9 cellular contexts compared by ENCODE assay signal in genomic region chr7:76683631-76684030, GRCh38. TPM values are rescaled to one million over a fixed set of nuclear protein-coding genes. Genes with fewer than 3 reads are reported as not detected.
A peak's percentile ranks its signal among the peaks of the same experiment; 100 is the strongest.
DNase-seq lines count a peak whose midpoint lies in the region; ATAC-seq, FAIRE-seq and TF ChIP-seq lines count a peak whose summit lies in the region.
"Not testable (repeated sequence)": the region's sequence is repeated elsewhere in the genome, so short reads cannot be mapped to it uniquely, and the experiment has no call there.
"Had no signal": no experiment of that assay in that cellular context is flagged by ENCODE, and none has a peak within 500 bp of the region (broad histone marks: within the 10 kb centered on the region; RNA-seq: fewer than 3 reads in every experiment).

No MANE protein-coding gene starts in this region.

- not testable (repeated sequence) for H3K9me3 Mint-ChIP-seq in GM23338, WTC11, memory B cell

- not testable (repeated sequence) for TF ChIP-seq RAD21 in H1 (IDR thresholded peaks at IDR 0.05 in 1 of 2, conservative IDR thresholded peaks at IDR 0.05 in 1 of 2; ENCODE audit: low read depth in 2 of 2, low read length in 2 of 2)

- not testable (repeated sequence) for H4K91ac ChIP-seq in H1 (replicated peaks; ENCODE audit: insufficient read length, low read length)

- H3F3A ChIP-seq in GM23338 (replicated peaks; ENCODE audit: low read depth); MM.1S (ENCODE audit: insufficient read depth, low read length): not testable (repeated sequence)

- not testable (repeated sequence) for H2BK120ac ChIP-seq in H1 (replicated peaks; ENCODE audit: low read depth, low read length)

- not testable (repeated sequence) for H3K9me3 ChIP-seq in MM.1S (replicated peaks; ENCODE audit: insufficient read depth, low read length); OCI-LY7 (ENCODE audit: low read length); H1 (ENCODE audit: insufficient read depth in 2 of 2, low read depth in 1 of 2, low read length in 1 of 2)

- H4K5ac ChIP-seq in H1 (ENCODE audit: insufficient read length, low read depth, low read length) = not testable (repeated sequence)

- H3K36me3 ChIP-seq in GM23338 (ENCODE audit: insufficient read depth); MM.1S (replicated peaks; ENCODE audit: insufficient read depth, low read length); OCI-LY7 (ENCODE audit: insufficient read depth, low read length); H1 (ENCODE audit: control insufficient read depth in 2 of 4, insufficient read depth in 4 of 4, low read length in 3 of 4): not testable (repeated sequence)

- H3K27ac ChIP-seq in GM23338 (ENCODE audit: low read depth); MM.1S (ENCODE audit: low read length); OCI-LY7 (ENCODE audit: low read depth, low read length, poor library complexity, severe bottlenecking); H1 (ENCODE audit: low read depth, low read length): not testable (repeated sequence)

- H2BK20ac ChIP-seq in H1 (ENCODE audit: low read length) = not testable (repeated sequence)

- H2AFZ ChIP-seq in GM23338; MM.1S (ENCODE audit: low read length); OCI-LY7 (ENCODE audit: low read length); H1 (ENCODE audit: low read length): not testable (repeated sequence)

- H3K79me1 ChIP-seq in H1 (ENCODE audit: low read depth, low read length) = not testable (repeated sequence)

- H3K23me2 ChIP-seq in H1 (ENCODE audit: low read depth, low read length) = not testable (repeated sequence)

- TF ChIP-seq POLR2A in H1 (IDR thresholded peaks at IDR 0.05; ENCODE audit: control extremely low read depth in 1 of 2, low read depth in 2 of 2, low read length in 2 of 2) = not testable (repeated sequence)

- not testable (repeated sequence) for H4K8ac ChIP-seq in H1 (ENCODE audit: extremely low read depth, insufficient read depth, low read length)

- peak; percentile 76 for FAIRE-seq in D721Med (lab: Jason Lieb, UNC)
- peak; percentile 80 for FAIRE-seq in H1 (lab: Jason Lieb, UNC)

- CTCF ChIA-PET in OCI-LY7 (lab: Charles Lee; ENCODE audit: unreplicated experiment); WTC11 (lab: Charles Lee); H1 (lab: Charles Lee; ENCODE audit: partially characterized antibody): not testable (repeated sequence)

- not testable (repeated sequence) for H4K20me1 ChIP-seq in GM23338 (replicated peaks; ENCODE audit: insufficient read depth); MM.1S (ENCODE audit: insufficient read depth, low read length); OCI-LY7 (ENCODE audit: insufficient read depth, low read length); H1 (replicated peaks in 1 of 2; ENCODE audit: control insufficient read depth in 1 of 2, insufficient read depth in 2 of 2, low read length in 2 of 2)

- intact Hi-C loops in OCI-LY7 (cut with micrococcal nuclease; ENCODE audit: unreplicated experiment) = not testable (repeated sequence)

- peaks cover 20% of the 10 kb centered on the region for H3K4me1 ChIP-seq in GM23338 (ENCODE audit: insufficient read depth)
- peaks cover 13% of the 10 kb centered on the region for H3K4me1 ChIP-seq in MM.1S (ENCODE audit: low read length)
- H3K4me1 ChIP-seq in OCI-LY7 (ENCODE audit: insufficient read depth, low read length, poor library complexity, severe bottlenecking); H1 (replicated peaks in 1 of 4; ENCODE audit: control insufficient read depth in 3 of 4, insufficient read depth in 4 of 4, low read length in 3 of 4): not testable (repeated sequence)

- H3K4me2 ChIP-seq in GM23338 (peak overlapping the region; percentile 47; the same call in 1 of the 2 replicates), MM.1S (ENCODE audit: low read depth, low read length) (peak overlapping the region; percentile 4; the same call in 1 of the 2 replicates)
- not testable (repeated sequence) for H3K4me2 ChIP-seq in OCI-LY7 (ENCODE audit: low read length); H1 (ENCODE audit: insufficient read depth in 1 of 2, low read depth in 2 of 2, low read length in 2 of 2)

- H3K23ac ChIP-seq in H1 (ENCODE audit: insufficient read length) = not testable (repeated sequence)

- H3K36me3 Mint-ChIP-seq in GM23338 (ENCODE audit: low read depth); WTC11; memory B cell: not testable (repeated sequence)

- not testable (repeated sequence) for H3K18ac ChIP-seq in H1 (ENCODE audit: extremely low read depth, low read length)

- H3K27ac Mint-ChIP-seq in GM23338, memory B cell: not testable (repeated sequence)
- peak overlapping the region; percentile 69; the same call in 1 of the 2 replicates for H3K27ac Mint-ChIP-seq in WTC11

- H3K4ac ChIP-seq in H1 (replicated peaks; ENCODE audit: insufficient read length, low read depth, low read length) = not testable (repeated sequence)

- H3K4me3 Mint-ChIP-seq in GM23338, WTC11, memory B cell: not testable (repeated sequence)

- 94% methylated on average over 1 of the region's 1 CpG; no CpG with 5 or more reads in 1 of the 2 experiments for WGBS in H1 (ENCODE audit: extremely low coverage in 1 of 2, insufficient coverage in 1 of 2, insufficient read length in 1 of 2, insufficient replicate concordance in 2 of 2, low coverage in 1 of 2, low lambda C conversion rate in 2 of 2, missing lambda C conversion rate in 1 of 2), 2 experiments

- H3K4me1 Mint-ChIP-seq in GM23338 = peaks cover 25% of the 10 kb centered on the region
- H3K4me1 Mint-ChIP-seq in WTC11 = peaks cover 48% of the 10 kb centered on the region
- H3K4me1 Mint-ChIP-seq in memory B cell = not testable (repeated sequence)

- TF ChIP-seq EP300 in H1 (IDR thresholded peaks at IDR 0.05; ENCODE audit: borderline replicate concordance in 1 of 2, low read depth in 2 of 2, low read length in 2 of 2) = not testable (repeated sequence)

- POLR2A ChIA-PET in OCI-LY7 (lab: Charles Lee); WTC11 (lab: Charles Lee); H1 (lab: Charles Lee; ENCODE audit: partially characterized antibody): not testable (repeated sequence)

- not testable (repeated sequence) for BruUV-seq in OCI-LY7 (replicated peaks; lab: Mats Ljungman, UMichigan)

- H3K27me3 ChIP-seq in GM23338 (ENCODE audit: insufficient read depth); MM.1S (replicated peaks; ENCODE audit: insufficient read depth, low read length); H1 (replicated peaks in 1 of 4; ENCODE audit: control insufficient read depth in 3 of 4, extremely low read depth in 1 of 4, insufficient read depth in 3 of 4, low read length in 3 of 4): not testable (repeated sequence)

- H2AK5ac ChIP-seq in H1 (ENCODE audit: low read depth, low read length) = not testable (repeated sequence)

- ATAC-seq in GM23338, WTC11: not testable (repeated sequence)
- peak; percentile 48 for ATAC-seq in memory B cell (ENCODE audit: low read depth)

- H3K79me2 ChIP-seq in GM23338 (replicated peaks; ENCODE audit: insufficient read depth); MM.1S (ENCODE audit: low read length); OCI-LY7 (ENCODE audit: insufficient read depth, low read depth, low read length); H1 (ENCODE audit: control insufficient read depth in 1 of 2, insufficient read depth in 2 of 2, low read length in 2 of 2): not testable (repeated sequence)

- H2BK12ac ChIP-seq in H1 (ENCODE audit: low read depth, low read length) = not testable (repeated sequence)

- H3K27me3 Mint-ChIP-seq in GM23338 (ENCODE audit: insufficient read depth, low read depth, poor library complexity); WTC11 (ENCODE audit: low read depth); memory B cell: not testable (repeated sequence)

- not testable (repeated sequence) for TF ChIP-seq CTCF in D721Med (IDR thresholded peaks at IDR 0.05; ENCODE audit: insufficient read depth, missing control alignments); GM23338 (conservative IDR thresholded peaks at IDR 0.05; ENCODE audit: low read depth in 2 of 2); MM.1S (IDR thresholded peaks at IDR 0.05; ENCODE audit: low read length); OCI-LY7 (conservative IDR thresholded peaks at IDR 0.05; ENCODE audit: low read length); WTC11 (IDR thresholded peaks at IDR 0.05); H1 (IDR thresholded peaks at IDR 0.05; ENCODE audit: control extremely low read depth in 1 of 3, insufficient read depth in 1 of 3, low read depth in 1 of 3, low read length in 3 of 3)

- H3K56ac ChIP-seq in H1 (replicated peaks; ENCODE audit: insufficient read length, low read depth, low read length) = not testable (repeated sequence)

- H3K4me3 ChIP-seq in GM23338; MM.1S (ENCODE audit: low read length); OCI-LY7 (ENCODE audit: low read depth, low read length, poor library complexity, severe bottlenecking); H1 (ENCODE audit: extremely low read depth in 1 of 4, insufficient read depth in 2 of 4, low read depth in 3 of 4, low read length in 4 of 4): not testable (repeated sequence)

- H3K9me2 ChIP-seq in GM23338 (ENCODE audit: insufficient read depth); MM.1S (replicated peaks; ENCODE audit: insufficient read depth, low read length); OCI-LY7 (ENCODE audit: insufficient read depth, low read length): not testable (repeated sequence)

- not testable (repeated sequence) for H3K9ac ChIP-seq in MM.1S (ENCODE audit: low read length); H1 (replicated peaks in 1 of 4; ENCODE audit: extremely low read depth in 1 of 4, low read depth in 3 of 4, low read length in 3 of 4)

- not testable (repeated sequence) for H2BK15ac ChIP-seq in H1 (ENCODE audit: low read length)

- not testable (repeated sequence) for H3K14ac ChIP-seq in H1 (ENCODE audit: insufficient read length)

- not testable (repeated sequence) for DNase-seq in D721Med (ENCODE audit: insufficient read length, low spot score); GM23338 (ENCODE audit: low spot score); WTC11 (ENCODE audit: low spot score); H1 (ENCODE audit: low read depth in 1 of 2, low spot score in 2 of 2); memory B cell (ENCODE audit: low spot score in 2 of 2)
- DNase-seq in MM.1S = peak; percentile 68
- peak; percentile 14 for DNase-seq in NCI-H526 treated with DMSO at 0.1 percent for 48 hours (lab: John Stamatoyannopoulos, UW)
- peak; percentile 0 for DNase-seq in OCI-LY7 (ENCODE audit: low spot score)

- H2BK5ac ChIP-seq in H1 (ENCODE audit: low read depth, low read length) = not testable (repeated sequence)

RNA-seq across cellular contexts. Expression of gene POMZP3, which starts 56.6 kb away (rescaled TPM):
- total RNA-seq in GM23338 (2014; rRNA removed; shearing (Covaris generic)) = 3.3 and 9.1 TPM in 2 replicates
- 6.8 and 8.7 TPM in 2 replicates for polyA plus RNA-seq in GM23338 (2016; fragmentation: Nextera tagmentation; extraction: Ambion mirVana)
- total RNA-seq in OCI-LY7 (2014; rRNA removed; shearing (Covaris generic)) = 5.0 and 5.4 TPM in 2 replicates
- total RNA-seq in OCI-LY7 (2022) = 8.5 and 12.2 TPM in 2 replicates
- total RNA-seq in WTC11 (2021) = 13.1 to 15.1 TPM (median 13.2 TPM) in 3 replicates
- total RNA-seq in H1 (2021; fragmentation: NEBNext Ultra II Directional; extraction: Animal tissue kit (Norgen Biotek cat#: 25700)) = 6.2 and 9.0 TPM in 2 replicates
- 3.2 and 5.4 TPM in 2 replicates for polyA plus RNA-seq in H1 (2011; rRNA removed)
- 3.0 TPM for polyA plus RNA-seq in H1 (2011; cell fraction: cytosol; rRNA removed)
- 5.5 TPM for polyA plus RNA-seq in H1 (2011; cell fraction: nucleus; rRNA removed)
- 5.3 to 7.6 TPM (median 6.2 TPM) in 4 replicates for polyA plus RNA-seq in H1 (2012, experiment 1 of 2)
- 4.3 TPM for polyA plus RNA-seq in H1 (2012, experiment 2 of 2)
- 4.4 TPM for polyA plus RNA-seq in H1 (2013, experiment 1 of 2)
- polyA plus RNA-seq in H1 (2013, experiment 2 of 2) = 4.4 TPM
- 3.2 and 5.5 TPM in 2 replicates for polyA minus RNA-seq in H1 (2011; rRNA and poly(A)+ RNA removed)
- 5.4 TPM for polyA minus RNA-seq in H1 (2011; cell fraction: cytosol; rRNA and poly(A)+ RNA removed)
- polyA minus RNA-seq in H1 (2011; cell fraction: nucleus; rRNA and poly(A)+ RNA removed) = 13.5 TPM
- total RNA-seq: G401 had no signal
